Comparison of ENCODE assay signal across 1 cellular context in genomic region chr13:31321457-31321856, GRCh38.
TF ChIP-seq lines count a peak whose summit lies in the region.

No MANE protein-coding gene starts in this region.

TF ChIP-seq in GM12878, 131 proteins besides CTCF, POLR2A, EP300 and RAD21 (continued from another document):
- TF ChIP-seq ZBTB4 (CRISPR knock-in tag; IDR thresholded peaks at IDR 0.05) = no peak
- TF ChIP-seq, protein P1, sequence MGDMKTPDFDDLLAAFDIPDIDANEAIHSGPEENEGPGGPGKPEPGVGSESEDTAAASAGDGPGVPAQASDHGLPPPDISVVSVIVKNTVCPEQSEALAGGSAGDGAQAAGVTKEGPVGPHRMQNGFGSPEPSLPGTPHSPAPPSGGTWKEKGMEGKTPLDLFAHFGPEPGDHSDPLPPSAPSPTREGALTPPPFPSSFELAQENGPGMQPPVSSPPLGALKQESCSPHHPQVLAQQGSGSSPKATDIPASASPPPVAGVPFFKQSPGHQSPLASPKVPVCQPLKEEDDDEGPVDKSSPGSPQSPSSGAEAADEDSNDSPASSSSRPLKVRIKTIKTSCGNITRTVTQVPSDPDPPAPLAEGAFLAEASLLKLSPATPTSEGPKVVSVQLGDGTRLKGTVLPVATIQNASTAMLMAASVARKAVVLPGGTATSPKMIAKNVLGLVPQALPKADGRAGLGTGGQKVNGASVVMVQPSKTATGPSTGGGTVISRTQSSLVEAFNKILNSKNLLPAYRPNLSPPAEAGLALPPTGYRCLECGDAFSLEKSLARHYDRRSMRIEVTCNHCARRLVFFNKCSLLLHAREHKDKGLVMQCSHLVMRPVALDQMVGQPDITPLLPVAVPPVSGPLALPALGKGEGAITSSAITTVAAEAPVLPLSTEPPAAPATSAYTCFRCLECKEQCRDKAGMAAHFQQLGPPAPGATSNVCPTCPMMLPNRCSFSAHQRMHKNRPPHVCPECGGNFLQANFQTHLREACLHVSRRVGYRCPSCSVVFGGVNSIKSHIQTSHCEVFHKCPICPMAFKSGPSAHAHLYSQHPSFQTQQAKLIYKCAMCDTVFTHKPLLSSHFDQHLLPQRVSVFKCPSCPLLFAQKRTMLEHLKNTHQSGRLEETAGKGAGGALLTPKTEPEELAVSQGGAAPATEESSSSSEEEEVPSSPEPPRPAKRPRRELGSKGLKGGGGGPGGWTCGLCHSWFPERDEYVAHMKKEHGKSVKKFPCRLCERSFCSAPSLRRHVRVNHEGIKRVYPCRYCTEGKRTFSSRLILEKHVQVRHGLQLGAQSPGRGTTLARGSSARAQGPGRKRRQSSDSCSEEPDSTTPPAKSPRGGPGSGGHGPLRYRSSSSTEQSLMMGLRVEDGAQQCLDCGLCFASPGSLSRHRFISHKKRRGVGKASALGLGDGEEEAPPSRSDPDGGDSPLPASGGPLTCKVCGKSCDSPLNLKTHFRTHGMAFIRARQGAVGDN (IDR thresholded peaks at IDR 0.05) = no peak
- TF ChIP-seq IKZF1 (conservative IDR thresholded peaks at IDR 0.05) = 0 out of 2 replicates have a peak, but pooled peaks have one; percentile 14
- no peak for TF ChIP-seq POLR2AphosphoS2 (IDR thresholded peaks at IDR 0.05; ENCODE audit: low read depth, low read length)
- TF ChIP-seq RAD51 (IDR thresholded peaks at IDR 0.05) = no peak
- TF ChIP-seq RUNX3 (IDR thresholded peaks at IDR 0.05; ENCODE audit: low read length) = peak; percentile 14; the same call in 1 of the 2 replicates
- no peak for TF ChIP-seq USF1 (IDR thresholded peaks at IDR 0.05; ENCODE audit: borderline replicate concordance, extremely low read length, insufficient read depth, low read depth, low read length)
- 0 out of 2 replicates have a peak, but pooled peaks have one; percentile 37 for TF ChIP-seq DPF2 (IDR thresholded peaks at IDR 0.05)
- 0 out of 4 replicates have a peak, but pooled peaks of 1 of the 2 experiments have one; percentile 33 for TF ChIP-seq IKZF2 (IDR thresholded peaks at IDR 0.05)
